8 cellular contexts compared by ENCODE assay signal in the genomic region with DNA sequence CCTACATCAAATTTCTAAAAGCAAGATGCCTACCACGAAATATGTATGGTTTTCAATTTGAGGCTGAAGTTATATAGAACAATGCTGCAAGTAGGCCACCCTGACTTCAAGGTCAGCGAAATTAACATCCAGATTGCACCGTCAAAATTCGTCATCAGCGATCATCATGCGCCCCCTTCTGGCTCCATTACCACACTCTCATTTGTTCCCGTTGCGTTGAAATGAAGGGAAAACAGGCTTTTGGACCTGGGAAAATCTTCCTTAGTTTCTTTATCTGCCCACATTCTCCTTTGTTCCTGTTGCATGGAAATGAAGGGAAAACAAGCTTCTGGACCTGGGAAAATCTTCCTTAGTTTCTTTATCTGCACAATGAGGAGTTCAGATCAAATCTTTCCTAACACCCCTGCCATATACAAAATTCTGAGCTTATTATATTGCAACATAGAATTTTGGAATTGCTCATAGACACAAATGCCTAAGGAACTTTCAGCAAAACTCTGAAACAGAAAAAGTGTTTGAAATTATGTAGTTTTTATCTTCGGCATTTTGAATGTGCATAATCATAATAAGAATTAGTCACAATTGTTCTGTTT.
A peak's percentile ranks its signal among the peaks of the same experiment; 100 is the strongest.
DNase-seq lines count a peak whose midpoint lies in the region; ATAC-seq and TF ChIP-seq lines count a peak whose summit lies in the region.

No MANE protein-coding gene starts in this region.

- 18 to 19% methylated on average over 9 of the region's 9 CpGs for WGBS in thyroid gland, 2 donors

- TF ChIP-seq CTCF in GM10248 (IDR thresholded peaks at IDR 0.05; ENCODE audit: control extremely low read depth, extremely low read depth, low read depth, missing control alignments): peak; percentile 81
- peak in 1 of 3 donors; percentile 46 for TF ChIP-seq CTCF in omental fat pad (IDR thresholded peaks at IDR 0.05)
- TF ChIP-seq CTCF in thyroid gland (IDR thresholded peaks at IDR 0.05): peak in 5 of 6 experiments; percentile 34 to 82 (median 78)

- POLR2A ChIA-PET in GM10248 (lab: Yijun Ruan, JAX): no interaction called here

- DNase-seq in GM10248 (ENCODE audit: extremely low spot score) (peak; percentile 27), NT2/D1 (ENCODE audit: low read depth, low spot score) (peak; percentile 40), activated T-cell treated with anti-CD3 and anti-CD28 coated beads for 24 hours (ENCODE audit: low read depth) (peak; percentile 40), fibroblast of peridontal ligament (ENCODE audit: extremely low read depth) (peak; percentile 6), omental fat pad (ENCODE audit: low spot score) (peak; percentile 49), thyroid gland (peak; percentile 62 to 63), cortex of kidney (lab: John Stamatoyannopoulos, UW) (no peak)

- H3K27ac ChIP-seq in thyroid gland: no peak overlapping the region

- no peaks in the 10 kb centered on the region for H3K36me3 ChIP-seq in NT2/D1 (ENCODE audit: insufficient read depth, insufficient read length, low read length)
- no peaks in the 10 kb centered on the region for H3K36me3 ChIP-seq in thyroid gland

- no peaks in the 10 kb centered on the region for H3K9me3 ChIP-seq in NT2/D1 (ENCODE audit: insufficient read depth, low read length)
- H3K9me3 ChIP-seq in thyroid gland: no peaks in the 10 kb centered on the region

- no peak for TF ChIP-seq POLR2A in thyroid gland (IDR thresholded peaks at IDR 0.05)

- no peaks in the 10 kb centered on the region for H3K4me1 ChIP-seq in NT2/D1 (ENCODE audit: insufficient read depth, insufficient read length)
- no peaks in the 10 kb centered on the region for H3K4me1 ChIP-seq in thyroid gland

- H3K4me3 ChIP-seq in NT2/D1 (ENCODE audit: insufficient read length, low read depth): no peak overlapping the region
- no peak overlapping the region for H3K4me3 ChIP-seq in thyroid gland (replicated peaks in 1 of 3)

- CTCF ChIA-PET in GM10248 (lab: Yijun Ruan, JAX): interaction anchor here (0.7 to 4.3 kb wide), 7 partner anchors 9 to 266 kb away, joined by 3 to 32 read pairs (median 3); no protein-coding TSS in a partner anchor

- intact Hi-C loops in thyroid gland (cut with DNase I): loop anchor here (10.0 kb wide), 1 partner anchor 254 kb away; no protein-coding TSS in a partner anchor

- peak; percentile 44 for ATAC-seq in omental fat pad (ENCODE audit: low FRiP score)
- ATAC-seq in HG03175 (IDR thresholded peaks at IDR 0.05; ENCODE audit: unreplicated experiment): no peak

- no peak overlapping the region for H3K9ac ChIP-seq in NT2/D1 (ENCODE audit: insufficient read length, low read depth)

- H3K27me3 ChIP-seq in NT2/D1 (ENCODE audit: insufficient read depth, insufficient read length): no peaks in the 10 kb centered on the region
- H3K27me3 ChIP-seq in thyroid gland: no peaks in the 10 kb centered on the region
